22 cellular contexts compared by ENCODE assay signal in the genomic region with DNA sequence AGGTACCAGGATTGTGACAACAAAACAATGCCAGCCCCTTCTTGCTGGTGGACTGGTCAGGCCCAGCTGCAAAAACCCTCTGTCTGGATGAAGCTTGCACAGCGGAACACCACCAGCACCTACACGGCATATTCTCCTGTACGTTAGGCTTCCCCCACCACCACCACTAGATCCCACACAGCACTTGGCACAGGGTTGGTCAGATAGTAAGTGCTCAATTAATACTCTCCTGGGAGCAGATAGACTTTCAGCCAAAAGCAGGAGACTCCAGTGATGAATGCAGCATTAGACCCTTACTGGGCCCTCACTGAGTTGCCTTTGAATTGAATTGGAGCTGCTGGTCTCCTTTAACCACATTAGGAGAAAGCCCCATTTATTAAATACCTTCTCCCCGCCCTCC.
"Had no signal": no experiment of that assay in that cellular context is flagged by ENCODE, and none has a peak within 500 bp of the region (broad histone marks: within the 10 kb centered on the region; RNA-seq: fewer than 3 reads in every experiment).

No MANE protein-coding gene starts in this region.

- H3K27ac ChIP-seq: KMS-11, RWPE1 had no signal

- DNase-seq: IMR-90, Kasumi-1, MM.1S, NCI-H1092 treated with DMSO at 0.1 percent for 48 hours, NCI-H1436, NCI-H187, NCI-H2029, NCI-H2081 treated with DMSO at 0.1 percent for 48 hours, NCI-H2171, NCI-H226, NCI-H446, NCI-H510A, NCI-H524 treated with DMSO at 0.1 percent for 48 hours, NCI-H69, NCI-H774, SHP77, SK-N-SH, SW 1271 had no signal

- H3K9ac ChIP-seq: KMS-11, SK-N-SH had no signal

- ATAC-seq: HepG2 had no signal

- H3K9me3 ChIP-seq: SK-N-SH had no signal

- FAIRE-seq: HepG2, RCC 7860 had no signal

- H3K4me2 ChIP-seq: KMS-11, SK-N-SH had no signal
